8 cellular contexts compared by ENCODE assay signal in the genomic region with DNA sequence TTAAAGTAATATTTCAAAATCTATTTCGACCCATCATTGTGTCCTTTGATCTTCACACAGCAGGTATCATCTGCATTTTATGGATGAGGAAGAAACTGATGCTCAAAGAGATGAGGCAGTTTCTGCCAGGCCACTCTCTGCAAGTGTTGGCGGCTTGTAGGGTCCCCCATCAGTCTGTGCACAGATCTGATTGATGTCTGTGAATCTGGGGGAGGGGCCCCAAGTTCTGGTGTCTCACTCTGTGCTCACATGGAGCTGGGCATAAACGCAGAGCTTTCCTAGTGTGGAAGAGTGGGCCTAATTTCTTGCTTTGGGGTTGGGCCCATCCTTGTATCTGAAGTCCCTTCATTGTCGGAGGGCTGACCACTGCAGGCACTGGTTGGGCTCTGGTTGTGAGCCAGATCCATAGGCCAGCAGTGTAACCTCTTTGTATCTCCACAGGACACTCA. TPM values are rescaled to one million over a fixed set of nuclear protein-coding genes. Genes with fewer than 3 reads are reported as not detected.
DNase-seq lines count a peak whose midpoint lies in the region; ATAC-seq and TF ChIP-seq lines count a peak whose summit lies in the region.

No MANE protein-coding gene starts in this region.

- no peak for DNase-seq in activated CD4-positive, alpha-beta T cell treated with anti-CD3 and anti-CD28 coated beads, Interleukin-2, amount 10 ng/mL, durations not matched to agents 7 days and 5 days
- DNase-seq in activated CD4-positive, alpha-beta T cell treated with anti-CD3 and anti-CD28 coated beads, Interleukin-2, amount 50 U/mL, for 4 hours = no peak
- DNase-seq in suprapubic skin (ENCODE audit: low spot score in 2 of 2) (no peak), SKM-1 (lab: John Stamatoyannopoulos, UW; ENCODE audit: unreplicated experiment) (no peak), colonic mucosa (no peak)
- DNase-seq in activated CD4-positive, CD25-positive, alpha-beta regulatory T cell treated with anti-CD3 and anti-CD28 coated beads, Interleukin-2, amount 50 U/mL, for 72 hours = no peak

- no peak for TF ChIP-seq POLR2A in suprapubic skin (IDR thresholded peaks at IDR 0.05)

- H3K27me3 ChIP-seq in iPS-15b (ENCODE audit: control insufficient read depth, insufficient read depth, low read length) = no peaks in the 10 kb centered on the region
- H3K27me3 ChIP-seq in suprapubic skin = no peaks in the 10 kb centered on the region
- H3K27me3 ChIP-seq in colonic mucosa = no peaks in the 10 kb centered on the region

- WGBS in suprapubic skin = 20% methylated on average over 4 of the region's 4 CpGs

- no peak for ATAC-seq in activated T-helper 17 cell treated with anti-CD3 and anti-CD28 coated beads, Interleukin-2, amount 50 U/mL, for 72 hours (replicated peaks)

- peak overlapping the region; percentile 91 for H3K4me3 Mint-ChIP-seq in activated CD4-positive, alpha-beta T cell treated with anti-CD3 and anti-CD28 coated beads, Interleukin-2, amount 10 ng/mL, durations not matched to agents 7 days and 5 days
- H3K4me3 Mint-ChIP-seq in activated T-helper 17 cell treated with anti-CD3 and anti-CD28 coated beads, Interleukin-2, amount 50 U/mL, for 72 hours = peak overlapping the region; percentile 86

- peaks cover 49% of the 10 kb centered on the region for H3K36me3 Mint-ChIP-seq in activated CD4-positive, alpha-beta T cell treated with anti-CD3 and anti-CD28 coated beads, Interleukin-2, amount 10 ng/mL, durations not matched to agents 7 days and 5 days (ENCODE audit: low read depth)
- peaks cover 91% of the 10 kb centered on the region for H3K36me3 Mint-ChIP-seq in activated T-helper 17 cell treated with anti-CD3 and anti-CD28 coated beads, Interleukin-2, amount 50 U/mL, for 72 hours (ENCODE audit: low read depth)

- TF ChIP-seq EP300 in suprapubic skin (IDR thresholded peaks at IDR 0.05) = no peak

- H3K4me1 ChIP-seq in iPS-15b (ENCODE audit: control insufficient read depth, insufficient read depth, low read length) (peaks cover 2% of the 10 kb centered on the region), suprapubic skin (peaks cover 38% of the 10 kb centered on the region), colonic mucosa (peaks cover 7% of the 10 kb centered on the region)

- H3K9ac ChIP-seq in iPS-15b (ENCODE audit: low read depth, low read length) = peak overlapping the region; percentile 99
- H3K9ac ChIP-seq in colonic mucosa (ENCODE audit: low read depth in 2 of 2, low read length in 2 of 2) = no peak overlapping the region

- no peaks in the 10 kb centered on the region for H3K27me3 Mint-ChIP-seq in activated CD4-positive, alpha-beta T cell treated with anti-CD3 and anti-CD28 coated beads, Interleukin-2, amount 10 ng/mL, durations not matched to agents 7 days and 5 days
- H3K27me3 Mint-ChIP-seq in activated T-helper 17 cell treated with anti-CD3 and anti-CD28 coated beads, Interleukin-2, amount 50 U/mL, for 72 hours = no peaks in the 10 kb centered on the region

- H3K9me3 ChIP-seq in iPS-15b (ENCODE audit: control insufficient read depth, insufficient read depth, low read length) (no peaks in the 10 kb centered on the region), suprapubic skin (no peaks in the 10 kb centered on the region), colonic mucosa (no peaks in the 10 kb centered on the region)

- peak overlapping the region; percentile 90 for H3K27ac Mint-ChIP-seq in activated CD4-positive, alpha-beta T cell treated with anti-CD3 and anti-CD28 coated beads, Interleukin-2, amount 10 ng/mL, durations not matched to agents 7 days and 5 days
- H3K27ac Mint-ChIP-seq in activated T-helper 17 cell treated with anti-CD3 and anti-CD28 coated beads, Interleukin-2, amount 50 U/mL, for 72 hours = peak overlapping the region; percentile 90

- H3K9me3 Mint-ChIP-seq in activated CD4-positive, alpha-beta T cell treated with anti-CD3 and anti-CD28 coated beads, Interleukin-2, amount 10 ng/mL, durations not matched to agents 7 days and 5 days = no peaks in the 10 kb centered on the region
- H3K9me3 Mint-ChIP-seq in activated T-helper 17 cell treated with anti-CD3 and anti-CD28 coated beads, Interleukin-2, amount 50 U/mL, for 72 hours = no peaks in the 10 kb centered on the region

- CTCF ChIA-PET in activated CD4-positive, alpha-beta T cell treated with anti-CD3 and anti-CD28 coated beads, Interleukin-2, amount 10 ng/mL, durations not matched to agents 7 days and 5 days (lab: Charles Lee) = interaction anchor here (0.6 to 1.1 kb wide), 2 partner anchors 11 to 197 kb away, joined by 3 read pairs; no protein-coding TSS in a partner anchor

- H3K4me3 ChIP-seq in iPS-15b (ENCODE audit: low read depth, low read length) (peak overlapping the region; percentile 86), suprapubic skin (peak overlapping the region; percentile 83), colonic mucosa (no peak overlapping the region)

- POLR2A ChIA-PET in activated CD4-positive, alpha-beta T cell treated with anti-CD3 and anti-CD28 coated beads, Interleukin-2, amount 10 ng/mL, durations not matched to agents 7 days and 5 days (lab: Charles Lee) = no interaction called here

- no peak overlapping the region for H3K27ac ChIP-seq in suprapubic skin
- no peak overlapping the region for H3K27ac ChIP-seq in colonic mucosa

- intact Hi-C loops in colonic mucosa (cut with DNase I) = loop anchor here (5.0 to 10.0 kb wide), 2 partner anchors 36 to 154 kb away; a partner anchor contains a TSS

- peaks cover 43% of the 10 kb centered on the region for H3K4me1 Mint-ChIP-seq in activated CD4-positive, alpha-beta T cell treated with anti-CD3 and anti-CD28 coated beads, Interleukin-2, amount 10 ng/mL, durations not matched to agents 7 days and 5 days
- peaks cover 9% of the 10 kb centered on the region for H3K4me1 Mint-ChIP-seq in activated T-helper 17 cell treated with anti-CD3 and anti-CD28 coated beads, Interleukin-2, amount 50 U/mL, for 72 hours

- TF ChIP-seq CTCF in suprapubic skin (IDR thresholded peaks at IDR 0.05) (no peak), colonic mucosa (IDR thresholded peaks at IDR 0.05) (no peak)

- H3K36me3 ChIP-seq in iPS-15b (ENCODE audit: control insufficient read depth, insufficient read depth, low read length) (peaks cover 64% of the 10 kb centered on the region), suprapubic skin (peaks cover 62% of the 10 kb centered on the region), colonic mucosa (no peaks in the 10 kb centered on the region)

RNA-seq across cellular contexts. Expression of a gene that starts 1.6 kb away (rescaled TPM):
- total RNA-seq in activated CD4-positive, alpha-beta T cell treated with anti-CD3 and anti-CD28 coated beads, Interleukin-2, amount 10 ng/mL, durations not matched to agents 7 days and 5 days = 10 to 100 TPM; 85.5 to 91.4 TPM
- 100 to 1,000 TPM in 1 of 2 donors, 10 to 100 TPM in 1; 71.7 to 110 TPM for total RNA-seq in activated T-helper 17 cell treated with anti-CD3 and anti-CD28 coated beads, Interleukin-2, amount 50 U/mL, for 72 hours
- total RNA-seq in suprapubic skin (10 to 100 TPM; 52.0 to 98.6 (median 55.7) TPM), colonic mucosa (10 to 100 TPM; 31.9 to 63.6 TPM)

RNA-seq across cellular contexts. Expression of a gene that starts 2.7 kb away (rescaled TPM):
- 100 to 1,000 TPM; 229 to 234 TPM for total RNA-seq in activated CD4-positive, alpha-beta T cell treated with anti-CD3 and anti-CD28 coated beads, Interleukin-2, amount 10 ng/mL, durations not matched to agents 7 days and 5 days
- 100 to 1,000 TPM; 187 to 421 TPM for total RNA-seq in activated T-helper 17 cell treated with anti-CD3 and anti-CD28 coated beads, Interleukin-2, amount 50 U/mL, for 72 hours
- total RNA-seq in suprapubic skin = 100 to 1,000 TPM; 107 to 150 (median 119) TPM
- total RNA-seq in colonic mucosa = 100 to 1,000 TPM in 1 of 2 donors, 10 to 100 TPM in 1; 71.2 to 266 TPM

RNA-seq across cellular contexts. Expression of a gene that starts 13.0 kb away (rescaled TPM):
- 10 to 100 TPM; 57.9 to 58.9 TPM for total RNA-seq in activated CD4-positive, alpha-beta T cell treated with anti-CD3 and anti-CD28 coated beads, Interleukin-2, amount 10 ng/mL, durations not matched to agents 7 days and 5 days
- 10 to 100 TPM; 23.4 to 59.7 TPM for total RNA-seq in activated T-helper 17 cell treated with anti-CD3 and anti-CD28 coated beads, Interleukin-2, amount 50 U/mL, for 72 hours
- total RNA-seq in suprapubic skin (10 to 100 TPM; 26.0 to 64.2 (median 34.9) TPM), colonic mucosa (10 to 100 TPM; 27.9 to 34.1 TPM)

RNA-seq across cellular contexts. Expression of a gene that starts 32.3 kb away (rescaled TPM):
- total RNA-seq in activated CD4-positive, alpha-beta T cell treated with anti-CD3 and anti-CD28 coated beads, Interleukin-2, amount 10 ng/mL, durations not matched to agents 7 days and 5 days = under 1 TPM; 0.12 to 0.23 TPM
- under 1 TPM; 0.32 to 0.77 TPM for total RNA-seq in activated T-helper 17 cell treated with anti-CD3 and anti-CD28 coated beads, Interleukin-2, amount 50 U/mL, for 72 hours
- total RNA-seq in suprapubic skin = under 1 TPM in 1 of 4 donors, not detected in 3; 0.34 TPM
- total RNA-seq in colonic mucosa = under 1 TPM; 0.22 to 0.32 TPM

RNA-seq across cellular contexts. Expression of a gene that starts 38.6 kb away (rescaled TPM):
- total RNA-seq in activated CD4-positive, alpha-beta T cell treated with anti-CD3 and anti-CD28 coated beads, Interleukin-2, amount 10 ng/mL, durations not matched to agents 7 days and 5 days = 10 to 100 TPM; 51.2 to 54.5 TPM
- 10 to 100 TPM; 42.8 to 43.2 TPM for total RNA-seq in activated T-helper 17 cell treated with anti-CD3 and anti-CD28 coated beads, Interleukin-2, amount 50 U/mL, for 72 hours
- total RNA-seq in suprapubic skin = 10 to 100 TPM; 22.4 to 69.1 (median 38.0) TPM
- total RNA-seq in colonic mucosa = 10 to 100 TPM; 21.1 to 52.7 TPM
